1 cellular context compared by ENCODE assay signal in genomic region chr9:137296214-137297059, GRCh38.
TF ChIP-seq lines count a peak whose summit lies in the region.

No MANE protein-coding gene starts in this region.

TF ChIP-seq in SK-N-SH, 30 proteins besides CTCF, POLR2A, EP300 and RAD21:
- TF ChIP-seq FOXJ3 (CRISPR knock-in tag; IDR thresholded peaks at IDR 0.05) (no peak), RXRA (IDR thresholded peaks at IDR 0.05; ENCODE audit: borderline replicate concordance, low read depth) (no peak), JUND (IDR thresholded peaks at IDR 0.05) (no peak), IRF3 (IDR thresholded peaks at IDR 0.05; ENCODE audit: low read depth, low read length) (no peak), SMC3 (IDR thresholded peaks at IDR 0.05; ENCODE audit: low read depth, low read length) (no peak), RCOR1 (IDR thresholded peaks at IDR 0.05; ENCODE audit: low read length) (no peak), REST (IDR thresholded peaks at IDR 0.05; ENCODE audit: low read depth, low read length) (no peak), PBX3 (IDR thresholded peaks at IDR 0.05) (no peak), SIN3A (IDR thresholded peaks at IDR 0.05; ENCODE audit: borderline replicate concordance, low read depth, low read length) (no peak), NRF1 (IDR thresholded peaks at IDR 0.05; ENCODE audit: low read depth, low read length) (no peak), TCF12 (IDR thresholded peaks at IDR 0.05) (no peak), MXI1 (IDR thresholded peaks at IDR 0.05; ENCODE audit: low read depth, low read length) (no peak), NFIC (IDR thresholded peaks at IDR 0.05; ENCODE audit: borderline replicate concordance) (no peak), FOXM1 (IDR thresholded peaks at IDR 0.05; ENCODE audit: low read depth) (no peak), MEF2A (IDR thresholded peaks at IDR 0.05; ENCODE audit: borderline replicate concordance, low read depth) (no peak), TAF1 (IDR thresholded peaks at IDR 0.05; ENCODE audit: borderline replicate concordance, low read depth, low read length) (no peak), FOSL2 (IDR thresholded peaks at IDR 0.05; ENCODE audit: borderline replicate concordance, low read depth) (no peak), USF1 (IDR thresholded peaks at IDR 0.05; ENCODE audit: borderline replicate concordance, low read depth) (no peak), MAX (IDR thresholded peaks at IDR 0.05; ENCODE audit: low read depth) (no peak), EZH2phosphoT487 (IDR thresholded peaks at IDR 0.05; ENCODE audit: borderline replicate concordance, low read depth) (no peak)
TF ChIP-seq in SK-N-SH: peak in this region for 0.
